3 cellular contexts compared by ENCODE assay signal in genomic region chr7:72540923-72541322, GRCh38.
TF ChIP-seq lines count a peak whose summit lies in the region.

No MANE protein-coding gene starts in this region.

TF ChIP-seq in HEK293, 187 proteins besides CTCF, POLR2A, EP300 and RAD21 (continued from another document):
- TF ChIP-seq ZNF585B (tag by site-specific recombination; IDR thresholded peaks at IDR 0.05), result no peak
TF ChIP-seq in HEK293: peak in this region for 1.

TF ChIP-seq in WTC11, 78 proteins besides CTCF, POLR2A, EP300 and RAD21:
- TF ChIP-seq ZMAT4 (CRISPR knock-in tag; IDR thresholded peaks at IDR 0.05) (no peak), ZSCAN18 (CRISPR knock-in tag; IDR thresholded peaks at IDR 0.05) (no peak), ZNF121 (CRISPR knock-in tag; IDR thresholded peaks at IDR 0.05) (peak; percentile 98), AR (CRISPR knock-in tag; IDR thresholded peaks at IDR 0.05) (no peak), NFATC4 (CRISPR knock-in tag; IDR thresholded peaks at IDR 0.05) (no peak), IRF2 (CRISPR knock-in tag; IDR thresholded peaks at IDR 0.05; ENCODE audit: borderline replicate concordance, low read depth) (no peak), GTF2I (CRISPR knock-in tag; conservative IDR thresholded peaks at IDR 0.05) (peak; percentile 62; the same call in 1 of the 2 replicates)

TF ChIP-seq in K562, 482 proteins besides CTCF, POLR2A, EP300 and RAD21 (continued from another document):
- TF ChIP-seq TSHZ1 (CRISPR knock-in tag; IDR thresholded peaks at IDR 0.05) (no peak), ZNF239 (CRISPR knock-in tag; IDR thresholded peaks at IDR 0.05) (no peak), HOMEZ (CRISPR knock-in tag; IDR thresholded peaks at IDR 0.05) (no peak), ARID4B (CRISPR knock-in tag; IDR thresholded peaks at IDR 0.05) (no peak), POLR2AphosphoS5 (IDR thresholded peaks at IDR 0.05; ENCODE audit: control insufficient read depth, insufficient read depth, low read depth, low read length) (no peak), RBM25 (IDR thresholded peaks at IDR 0.05; ENCODE audit: low read depth, low read length, severe bottlenecking) (peak; percentile 3)
